ENCODE assay signal across 16 cellular contexts in the genomic region with DNA sequence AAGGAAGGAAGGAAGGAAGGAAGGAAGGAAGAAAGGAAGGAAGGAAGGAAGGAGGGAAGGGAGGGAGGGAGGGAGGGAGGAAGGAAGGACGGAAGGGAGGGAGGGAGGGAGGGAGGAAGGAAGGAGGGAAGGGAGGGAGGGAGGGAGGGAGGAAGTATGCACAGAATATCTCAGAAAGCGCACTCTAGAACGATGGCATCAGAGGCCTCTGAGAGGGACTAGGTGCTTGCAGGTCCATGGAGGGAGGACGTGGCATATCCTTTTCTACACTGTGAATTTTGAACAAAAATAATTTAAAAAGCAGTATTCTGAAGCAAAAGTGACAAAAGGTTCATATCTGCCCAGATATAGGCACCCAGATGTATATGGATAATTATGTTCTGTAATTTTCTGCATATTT.
DNase-seq lines count a peak whose midpoint lies in the region; TF ChIP-seq lines count a peak whose summit lies in the region.
"Had no signal": no experiment of that assay in that cellular context is flagged by ENCODE, and none has a peak within 500 bp of the region (broad histone marks: within the 10 kb centered on the region; RNA-seq: fewer than 3 reads in every experiment).

No MANE protein-coding gene starts in this region.

- H3K27me3 ChIP-seq in BLaER1 treated with 17β-estradiol and CSF1 and Interleukin-3, amounts not matched to agents 10 nM and 100 nM = peaks cover 0 to 18% (median 9%) of the 10 kb centered on the region in 11 experiments; a peak in 11 of 22 replicates
- H3K27me3 ChIP-seq in colonic mucosa (no peaks in the 10 kb centered on the region), right atrium auricular region (no peaks in the 10 kb centered on the region)
- H3K27me3 ChIP-seq in effector memory CD4-positive, alpha-beta T cell (replicated peaks; ENCODE audit: control insufficient read depth, insufficient read depth, low read length, poor library complexity, severe bottlenecking) = no peaks in the 10 kb centered on the region

- no peak overlapping the region for H3K4me3 ChIP-seq in BLaER1 treated with 17β-estradiol and CSF1 and Interleukin-3, amounts not matched to agents 10 nM and 100 nM
- H3K4me3 ChIP-seq in SK-N-MC (peak overlapping the region; percentile 47), colonic mucosa (no peak overlapping the region), right atrium auricular region (no peak overlapping the region)
- no peak overlapping the region for H3K4me3 ChIP-seq in effector memory CD4-positive, alpha-beta T cell (ENCODE audit: insufficient read depth, low read depth, low read length, poor library complexity, severe bottlenecking)
- H3K4me3 ChIP-seq: GM12878, HAP-1 had no signal

- no peak overlapping the region for H3K27ac ChIP-seq in BLaER1 treated with 17β-estradiol and CSF1 and Interleukin-3, amounts not matched to agents 10 nM and 100 nM
- H3K27ac ChIP-seq in SK-N-MC (peak overlapping the region; percentile 99), colonic mucosa (peak overlapping the region; percentile 77), substantia nigra (ENCODE audit: low read depth, low read length, poor library complexity, severe bottlenecking) (peak overlapping the region; percentile 78), right atrium auricular region (no peak overlapping the region)
- H3K27ac ChIP-seq in effector memory CD4-positive, alpha-beta T cell (ENCODE audit: insufficient read depth, low read length, poor library complexity, severe bottlenecking) = no peak overlapping the region
- H3K27ac ChIP-seq: HL-60 had no signal

- H3K36me3 ChIP-seq in BLaER1 treated with 17β-estradiol and CSF1 and Interleukin-3, amounts not matched to agents 10 nM and 100 nM = no peaks in the 10 kb centered on the region
- H3K36me3 ChIP-seq in SK-N-MC (ENCODE audit: insufficient read depth, low read length) (peaks cover 8% of the 10 kb centered on the region; the same call in 1 of the 2 replicates), colonic mucosa (no peaks in the 10 kb centered on the region), right atrium auricular region (no peaks in the 10 kb centered on the region)
- H3K36me3 ChIP-seq in effector memory CD4-positive, alpha-beta T cell (ENCODE audit: control insufficient read depth, insufficient read depth, low read length) = no peaks in the 10 kb centered on the region
- H3K36me3 ChIP-seq: HAP-1 had no signal

- TF ChIP-seq CTCF in colonic mucosa (IDR thresholded peaks at IDR 0.05) = no peak
- no peak for TF ChIP-seq CTCF in right atrium auricular region (IDR thresholded peaks at IDR 0.05)
- TF ChIP-seq CTCF in osteocyte (IDR thresholded peaks at IDR 0.05) = no peak

- CTCF ChIA-PET in activated naive CD4-positive, alpha-beta T cell treated with anti-CD3 and anti-CD28 coated beads, Interleukin-2, amount 10 ng/mL, durations not matched to agents 7 days and 5 days (lab: Charles Lee) = no interaction called here

- H3K9ac ChIP-seq in BLaER1 treated with 17β-estradiol and CSF1 and Interleukin-3, amounts not matched to agents 10 nM and 100 nM = no peak overlapping the region
- H3K9ac ChIP-seq in SK-N-MC (ENCODE audit: insufficient read length) (peak overlapping the region; percentile 58), colonic mucosa (ENCODE audit: low read depth in 2 of 2, low read length in 2 of 2) (peak overlapping the region in 1 of 2 donors; percentile 48)

- H4K20me1 ChIP-seq in BLaER1 treated with 17β-estradiol and CSF1 and Interleukin-3, amounts not matched to agents 10 nM and 100 nM = peaks cover 0 to 13% (median 0%) of the 10 kb centered on the region in 11 experiments; a peak in 5 of 22 replicates

- DNase-seq in SK-N-MC (ENCODE audit: low read depth, low spot score) (no peak), colonic mucosa (no peak), substantia nigra (lab: John Stamatoyannopoulos, UW) (no peak), right atrium auricular region (ENCODE audit: low spot score) (no peak), osteocyte (ENCODE audit: extremely low spot score, unreplicated experiment) (no peak)
- DNase-seq in activated naive CD4-positive, alpha-beta T cell treated with anti-CD3 and anti-CD28 coated beads, Interleukin-2, amount 10 ng/mL, durations not matched to agents 7 days and 5 days = no peak
- no peak for DNase-seq in effector memory CD4-positive, alpha-beta T cell
- DNase-seq: CD4-positive, CD25-positive, alpha-beta regulatory T cell; DMS 273 treated with DMSO at 0.1 percent for 48 hours; DMS79; HFFc6; KBM-7 had no signal

- H3K9me3 ChIP-seq in BLaER1 treated with 17β-estradiol and CSF1 and Interleukin-3, amounts not matched to agents 10 nM and 100 nM (replicated peaks in 1 of 11) = peaks cover 0 to 13% (median 4%) of the 10 kb centered on the region in 11 experiments; a peak in 6 of 22 replicates
- H3K9me3 ChIP-seq in SK-N-MC (ENCODE audit: low read depth, low read length) (peaks cover 14% of the 10 kb centered on the region; the same call in 1 of the 2 replicates), colonic mucosa (no peaks in the 10 kb centered on the region), right atrium auricular region (no peaks in the 10 kb centered on the region)
- H3K9me3 ChIP-seq in effector memory CD4-positive, alpha-beta T cell (ENCODE audit: control insufficient read depth, low read length) = no peaks in the 10 kb centered on the region
- H3K9me3 ChIP-seq: HAP-1 had no signal

- H3K27me3 Mint-ChIP-seq in activated naive CD4-positive, alpha-beta T cell treated with anti-CD3 and anti-CD28 coated beads, Interleukin-2, amount 10 ng/mL, durations not matched to agents 7 days and 5 days = peaks cover 26% of the 10 kb centered on the region
- H3K27me3 Mint-ChIP-seq in osteocyte (ENCODE audit: unreplicated experiment) = peaks cover 37% of the 10 kb centered on the region

- H3K4me3 Mint-ChIP-seq in activated naive CD4-positive, alpha-beta T cell treated with anti-CD3 and anti-CD28 coated beads, Interleukin-2, amount 10 ng/mL, durations not matched to agents 7 days and 5 days = no peak overlapping the region
- no peak overlapping the region for H3K4me3 Mint-ChIP-seq in osteocyte (ENCODE audit: unreplicated experiment)
- H3K4me3 Mint-ChIP-seq: CD4-positive, CD25-positive, alpha-beta regulatory T cell; HFFc6 had no signal

- intact Hi-C loops in colonic mucosa (cut with DNase I) = no loop called here

- H3K4me1 ChIP-seq in BLaER1 treated with 17β-estradiol and CSF1 and Interleukin-3, amounts not matched to agents 10 nM and 100 nM = peaks cover 0 to 14% (median 9%) of the 10 kb centered on the region in 10 experiments; a peak in 12 of 20 replicates
- peaks cover 4% of the 10 kb centered on the region for H3K4me1 ChIP-seq in colonic mucosa
- H3K4me1 ChIP-seq in right atrium auricular region = no peaks in the 10 kb centered on the region
- H3K4me1 ChIP-seq in effector memory CD4-positive, alpha-beta T cell (ENCODE audit: control insufficient read depth, insufficient read depth, low read length, poor library complexity, severe bottlenecking) = no peaks in the 10 kb centered on the region
- H3K4me1 ChIP-seq: HAP-1 had no signal

- H3K4me1 Mint-ChIP-seq in activated naive CD4-positive, alpha-beta T cell treated with anti-CD3 and anti-CD28 coated beads, Interleukin-2, amount 10 ng/mL, durations not matched to agents 7 days and 5 days = no peaks in the 10 kb centered on the region
- H3K4me1 Mint-ChIP-seq in osteocyte (ENCODE audit: unreplicated experiment) = peaks cover 6% of the 10 kb centered on the region
- H3K4me1 Mint-ChIP-seq: CD4-positive, CD25-positive, alpha-beta regulatory T cell had no signal

- no peaks in the 10 kb centered on the region for H3K36me3 Mint-ChIP-seq in activated naive CD4-positive, alpha-beta T cell treated with anti-CD3 and anti-CD28 coated beads, Interleukin-2, amount 10 ng/mL, durations not matched to agents 7 days and 5 days
- no peaks in the 10 kb centered on the region for H3K36me3 Mint-ChIP-seq in osteocyte (ENCODE audit: unreplicated experiment)
- H3K36me3 Mint-ChIP-seq: CD4-positive, CD25-positive, alpha-beta regulatory T cell had no signal

- no peak overlapping the region for H3K27ac Mint-ChIP-seq in activated naive CD4-positive, alpha-beta T cell treated with anti-CD3 and anti-CD28 coated beads, Interleukin-2, amount 10 ng/mL, durations not matched to agents 7 days and 5 days
- H3K27ac Mint-ChIP-seq in osteocyte (ENCODE audit: unreplicated experiment) = no peak overlapping the region
- H3K27ac Mint-ChIP-seq: HFFc6 had no signal

- H3K4me2 ChIP-seq in BLaER1 treated with 17β-estradiol and CSF1 and Interleukin-3, amounts not matched to agents 10 nM and 100 nM = peak overlapping the region in 10 of 11 experiments; percentile 0 to 73 (median 50); a peak in 17 of 22 replicates

- H3K9me3 Mint-ChIP-seq in activated naive CD4-positive, alpha-beta T cell treated with anti-CD3 and anti-CD28 coated beads, Interleukin-2, amount 10 ng/mL, durations not matched to agents 7 days and 5 days = peaks cover 2% of the 10 kb centered on the region
- peaks cover 5% of the 10 kb centered on the region for H3K9me3 Mint-ChIP-seq in osteocyte (ENCODE audit: unreplicated experiment)
- H3K9me3 Mint-ChIP-seq: HFFc6 had no signal

Comparison
In these comparisons a context has a peak if more than half of its experiments do, and no peak if none do; other contexts are left out.
1. H3K27ac ChIP-seq: peak in SK-N-MC (single experiment), colonic mucosa (single experiment) and substantia nigra (single experiment); none in BLaER1 treated with 17β-estradiol and CSF1 and Interleukin-3, amounts not matched to agents 10 nM and 100 nM (0 of 11), right atrium auricular region (0 of 2) and effector memory CD4-positive, alpha-beta T cell (single experiment).